8 cellular contexts compared by ENCODE assay signal in genomic region chr10:133276435-133277201, GRCh38.
DNase-seq lines count a peak whose midpoint lies in the region; ATAC-seq and TF ChIP-seq lines count a peak whose summit lies in the region.

Gene ADAM8, minus strand, starts transcription at chr10:133276868. Its CDS starts 51 bp downstream, at chr10:133276817.

- peak; percentile 46 for ATAC-seq in GM21717 (IDR thresholded peaks at IDR 0.05; ENCODE audit: unreplicated experiment)

- no peak within 1 kb of the TSS for H3K9ac ChIP-seq in iPS-18a (ENCODE audit: low read length)

- H3K27me3 ChIP-seq in iPS-18a (ENCODE audit: control insufficient read depth, insufficient read depth, low read length), result peaks cover 14% of the 10 kb centered on the region
- no peaks in the 10 kb centered on the region for H3K27me3 ChIP-seq in HAP-1 (ENCODE audit: low read depth)

- in situ Hi-C loops in HAP-1 (cut with MboI; ENCODE audit: low sequenced_read_pairs), result no loop called here

- CTCF ChIA-PET in GM10248 (lab: Yijun Ruan, JAX), result interaction anchor here (0.9 to 2.6 kb wide), 5 partner anchors 8 to 52 kb away, joined by 3 to 16 read pairs (median 5); no protein-coding TSS in a partner anchor

- DNase-seq in GM10248 (ENCODE audit: extremely low spot score), result peak; percentile 93
- peak; percentile 11 for DNase-seq in NCI-H2171 (lab: John Stamatoyannopoulos, UW)
- peak; percentile 89 for DNase-seq in activated effector memory CD4-positive, alpha-beta T cell treated with anti-CD3 and anti-CD28 coated beads, Interleukin-2, amount 50 U/mL, for 16 hours
- peak; percentile 41 to 53 (median 50) for DNase-seq in stimulated activated CD4-positive, alpha-beta T cell treated with anti-CD3 and anti-CD28 coated beads, TNF-alpha, amount 100 ng/mL, for 4 hours (ENCODE audit: low read depth in 3 of 3)
- no peak for DNase-seq in HAP-1 (ENCODE audit: low spot score in 2 of 2)
- no peak for DNase-seq in hepatic stellate cell (ENCODE audit: low spot score)

- TF ChIP-seq CTCF in GM10248 (IDR thresholded peaks at IDR 0.05; ENCODE audit: control extremely low read depth, extremely low read depth, low read depth, missing control alignments), result no peak

- H3K9me3 ChIP-seq in iPS-18a (ENCODE audit: control insufficient read depth, low read depth, low read length) (no peaks in the 10 kb centered on the region), HAP-1 (no peaks in the 10 kb centered on the region)

- H3K36me3 ChIP-seq in iPS-18a (ENCODE audit: control insufficient read depth, low read depth, low read length) (peaks cover 9% of the 10 kb centered on the region), HAP-1 (replicated peaks) (peaks cover 13% of the 10 kb centered on the region)

- POLR2A ChIA-PET in GM10248 (lab: Yijun Ruan, JAX), result interaction anchor here (1.6 kb wide), 1 partner anchor 14 kb away, joined by 3 read pairs; no protein-coding TSS in a partner anchor

- peak within 1 kb of the TSS; percentile 47 for H3K4me3 ChIP-seq in iPS-18a (ENCODE audit: low read length)
- no peak within 1 kb of the TSS for H3K4me3 ChIP-seq in HAP-1

- H3K4me1 ChIP-seq in iPS-18a (ENCODE audit: control insufficient read depth, low read depth, low read length) (no peaks in the 10 kb centered on the region), HAP-1 (no peaks in the 10 kb centered on the region)

- H3K27ac ChIP-seq in iPS-18a (ENCODE audit: low read length), result no peak within 1 kb of the TSS

Comparison
In these comparisons a context has a peak if more than half of its experiments do, and no peak if none do; other contexts are left out.
1. DNase-seq: peak in GM10248 (single experiment), NCI-H2171 (single experiment), activated effector memory CD4-positive, alpha-beta T cell treated with anti-CD3 and anti-CD28 coated beads, Interleukin-2, amount 50 U/mL, for 16 hours (single experiment) and stimulated activated CD4-positive, alpha-beta T cell treated with anti-CD3 and anti-CD28 coated beads, TNF-alpha, amount 100 ng/mL, for 4 hours (3 of 3); none in HAP-1 (0 of 2) and hepatic stellate cell (single experiment).